ENCODE assay signal across 10 cellular contexts in the genomic region with DNA sequence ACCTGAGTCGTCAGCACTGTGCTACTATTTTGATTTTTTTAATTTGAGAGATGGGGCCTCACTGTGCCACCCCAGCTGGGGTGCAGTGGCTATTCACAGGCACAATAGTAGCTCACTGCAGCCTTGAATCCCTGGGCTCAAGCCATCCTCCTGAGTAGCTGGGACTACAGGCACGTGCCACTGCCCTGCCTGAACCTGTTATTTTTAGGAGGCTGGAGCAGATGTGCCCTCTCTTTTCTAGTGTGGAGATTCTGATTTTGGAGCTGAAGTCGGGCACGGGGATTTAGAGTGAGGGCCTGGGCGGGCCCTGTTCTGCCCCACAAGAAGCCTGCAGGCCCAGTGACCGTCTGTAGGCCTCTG. TPM values are rescaled to one million over a fixed set of nuclear protein-coding genes. Genes with fewer than 3 reads are reported as not detected.
A peak's percentile ranks its signal among the peaks of the same experiment; 100 is the strongest.
DNase-seq lines count a peak whose midpoint lies in the region; FAIRE-seq and TF ChIP-seq lines count a peak whose summit lies in the region.
"Had no signal": no experiment of that assay in that cellular context is flagged by ENCODE, and none has a peak within 500 bp of the region (broad histone marks: within the 10 kb centered on the region; RNA-seq: fewer than 3 reads in every experiment).

No MANE protein-coding gene starts in this region.

- H3K4me1 ChIP-seq in muscle layer of colon (ENCODE audit: insufficient read depth, low read length) (peaks cover 15% of the 10 kb centered on the region), tibial artery (peaks cover 0 to 23% (median 16%) of the 10 kb centered on the region in 4 donors), endodermal cell (ENCODE audit: control insufficient read depth, insufficient read depth, low read length) (no peaks in the 10 kb centered on the region)

- H3K4me1 Mint-ChIP-seq in activated naive CD4-positive, alpha-beta T cell treated with anti-CD3 and anti-CD28 coated beads, Interleukin-2, amount 50 U/mL, for 24 hours, result peaks cover 12% of the 10 kb centered on the region
- H3K4me1 Mint-ChIP-seq in endodermal cell, result no peaks in the 10 kb centered on the region

- TF ChIP-seq POLR2A in H54 (IDR thresholded peaks at IDR 0.05; ENCODE audit: low read depth, low read length), result no peak

- H3K36me3 ChIP-seq in brain microvascular endothelial cell (replicated peaks), result peaks cover 55% of the 10 kb centered on the region
- peaks cover 18% of the 10 kb centered on the region for H3K36me3 ChIP-seq in muscle layer of colon (ENCODE audit: insufficient read depth, low read length)
- H3K36me3 ChIP-seq in tibial artery, result peaks cover 15 to 46% (median 35%) of the 10 kb centered on the region in 3 donors
- peaks cover 80% of the 10 kb centered on the region for H3K36me3 ChIP-seq in endodermal cell (ENCODE audit: control insufficient read depth, insufficient read depth, low read length)

- in situ Hi-C loops in brain microvascular endothelial cell (cut with HindIII; ENCODE audit: low pct_ligation_motif_present, low sequenced_read_pairs), result no loop called here

- H3K36me3 Mint-ChIP-seq in activated naive CD4-positive, alpha-beta T cell treated with anti-CD3 and anti-CD28 coated beads, Interleukin-2, amount 50 U/mL, for 24 hours, result peaks cover 25% of the 10 kb centered on the region
- H3K36me3 Mint-ChIP-seq in endodermal cell (ENCODE audit: low read depth), result peaks cover 70% of the 10 kb centered on the region

- intact Hi-C loops in tibial artery (cut with DNase I; ENCODE audit: low total_unique reads), result no loop called here

- WGBS in endodermal cell (ENCODE audit: insufficient coverage in 1 of 2, insufficient read length in 1 of 2), 2 experiments, result 67 to 80% methylated on average over 4 to 6 of the region's 6 CpGs

- H3K9ac ChIP-seq in muscle layer of colon (ENCODE audit: low read length) (no peak overlapping the region), endodermal cell (ENCODE audit: extremely low read depth, low read length, poor library complexity, severe bottlenecking) (no peak overlapping the region)

- no peaks in the 10 kb centered on the region for H3K27me3 Mint-ChIP-seq in activated naive CD4-positive, alpha-beta T cell treated with anti-CD3 and anti-CD28 coated beads, Interleukin-2, amount 50 U/mL, for 24 hours
- H3K27me3 Mint-ChIP-seq in endodermal cell (ENCODE audit: insufficient read depth), result no peaks in the 10 kb centered on the region

- H3K27ac ChIP-seq in brain microvascular endothelial cell, result peak overlapping the region; percentile 96
- H3K27ac ChIP-seq in muscle layer of colon (ENCODE audit: low read depth, low read length), result peak overlapping the region; percentile 61
- H3K27ac ChIP-seq in tibial artery, result peak overlapping the region; percentile 77 to 78
- no peak overlapping the region for H3K27ac ChIP-seq in endodermal cell (ENCODE audit: low read depth, low read length)

- no peak for FAIRE-seq in H54 (lab: Jason Lieb, UNC)

- DNase-seq in activated naive CD4-positive, alpha-beta T cell treated with anti-CD3 and anti-CD28 coated beads, Interleukin-2, amount 50 U/mL, for 16 hours, result no peak
- DNase-seq in brain microvascular endothelial cell (no peak), tibial artery (no peak), H54 (ENCODE audit: insufficient read length, low spot score) (no peak), endodermal cell (no peak), GM20000 (ENCODE audit: low spot score) (no peak)
- DNase-seq: OCI-M1 had no signal

- no peak for TF ChIP-seq CTCF in brain microvascular endothelial cell (IDR thresholded peaks at IDR 0.05; ENCODE audit: low read depth, low read length, missing control alignments)
- no peak for TF ChIP-seq CTCF in tibial artery (IDR thresholded peaks at IDR 0.05)
- TF ChIP-seq CTCF in endodermal cell (conservative IDR thresholded peaks at IDR 0.05), result no peak
- no peak for TF ChIP-seq CTCF in GM20000 (IDR thresholded peaks at IDR 0.05; ENCODE audit: extremely low read depth, missing control alignments)

- H3K9me3 ChIP-seq in muscle layer of colon (ENCODE audit: low read length) (no peaks in the 10 kb centered on the region), tibial artery (no peaks in the 10 kb centered on the region), endodermal cell (ENCODE audit: control insufficient read depth, low read length) (no peaks in the 10 kb centered on the region)

- H3K4me3 ChIP-seq in brain microvascular endothelial cell (ENCODE audit: low read depth, low read length) (no peak overlapping the region), muscle layer of colon (ENCODE audit: low read depth in 1 of 2, low read length in 2 of 2) (no peak overlapping the region), tibial artery (no peak overlapping the region), endodermal cell (ENCODE audit: low read length) (no peak overlapping the region)

- peak overlapping the region; percentile 35 for H3K27ac Mint-ChIP-seq in activated naive CD4-positive, alpha-beta T cell treated with anti-CD3 and anti-CD28 coated beads, Interleukin-2, amount 50 U/mL, for 24 hours
- H3K27ac Mint-ChIP-seq in endodermal cell, result no peak overlapping the region

- H3K27me3 ChIP-seq in brain microvascular endothelial cell (replicated peaks), result no peaks in the 10 kb centered on the region
- H3K27me3 ChIP-seq in muscle layer of colon (ENCODE audit: control insufficient read depth in 1 of 2, insufficient read depth in 2 of 2, low read length in 2 of 2), result no peaks in the 10 kb centered on the region
- no peaks in the 10 kb centered on the region for H3K27me3 ChIP-seq in tibial artery
- H3K27me3 ChIP-seq in endodermal cell (ENCODE audit: control insufficient read depth, insufficient read depth, low read length, poor library complexity, severe bottlenecking), result no peaks in the 10 kb centered on the region

- no peak overlapping the region for H3K4me3 Mint-ChIP-seq in activated naive CD4-positive, alpha-beta T cell treated with anti-CD3 and anti-CD28 coated beads, Interleukin-2, amount 50 U/mL, for 24 hours
- no peak overlapping the region for H3K4me3 Mint-ChIP-seq in endodermal cell

- H3K9me3 Mint-ChIP-seq in activated naive CD4-positive, alpha-beta T cell treated with anti-CD3 and anti-CD28 coated beads, Interleukin-2, amount 50 U/mL, for 24 hours, result no peaks in the 10 kb centered on the region
- peaks cover 4% of the 10 kb centered on the region for H3K9me3 Mint-ChIP-seq in endodermal cell

RNA-seq across cellular contexts. Expression of a gene that starts 17.3 kb away (rescaled TPM):
- not detected for total RNA-seq in endodermal cell
- not detected for polyA plus RNA-seq in endodermal cell (2013, experiment 1 of 2)
- not detected for polyA plus RNA-seq in endodermal cell (2013, experiment 2 of 2)
- polyA plus RNA-seq: BJ had no signal

RNA-seq across cellular contexts. Expression of a gene that starts 34.2 kb away (rescaled TPM):
- total RNA-seq in endodermal cell, result 100 to 1,000 TPM; 234 to 263 TPM
- polyA plus RNA-seq in endodermal cell (2013, experiment 1 of 2), result 114 TPM
- polyA plus RNA-seq in endodermal cell (2013, experiment 2 of 2), result 95.7 TPM

RNA-seq across cellular contexts. Expression of a gene that starts 35.9 kb away (rescaled TPM):
- total RNA-seq in endodermal cell, result 1 to 10 TPM; 5.8 to 8.0 TPM
- 6.9 TPM for polyA plus RNA-seq in endodermal cell (2013, experiment 1 of 2)
- 7.5 TPM for polyA plus RNA-seq in endodermal cell (2013, experiment 2 of 2)
